In genomic region chr2:108925286-108925685, GRCh38 we compare ENCODE assay signal across 19 cellular contexts.
DNase-seq lines count a peak whose midpoint lies in the region; ATAC-seq and TF ChIP-seq lines count a peak whose summit lies in the region.
"Had no signal": no experiment of that assay in that cellular context is flagged by ENCODE, and none has a peak within 500 bp of the region (broad histone marks: within the 10 kb centered on the region; RNA-seq: fewer than 3 reads in every experiment).

No MANE protein-coding gene starts in this region.

- no peaks in the 10 kb centered on the region for H3K9me3 ChIP-seq in spleen
- H3K9me3 ChIP-seq: BLaER1 treated with 17β-estradiol and CSF1 and Interleukin-3, amounts not matched to agents 10 nM and 100 nM had no signal

- no peaks in the 10 kb centered on the region for H3K4me1 ChIP-seq in spleen

- no peak for ATAC-seq in activated CD8-positive, alpha-beta T cell treated with anti-CD3 and anti-CD28 coated beads for 36 hours

- CTCF ChIA-PET in activated naive CD4-positive, alpha-beta T cell treated with anti-CD3 and anti-CD28 coated beads, Interleukin-2, amount 10 ng/mL, durations not matched to agents 7 days and 5 days (lab: Charles Lee) = no interaction called here
- CTCF ChIA-PET in activated CD8-positive, alpha-beta T cell treated with anti-CD3 and anti-CD28 coated beads for 36 hours (lab: Charles Lee) = interaction anchor here (2.6 kb wide), 1 partner anchor 63 kb away, joined by 6 read pairs; no protein-coding TSS in a partner anchor

- peaks cover 3% of the 10 kb centered on the region for H3K4me1 Mint-ChIP-seq in activated naive CD4-positive, alpha-beta T cell treated with anti-CD3 and anti-CD28 coated beads, Interleukin-2, amount 10 ng/mL, durations not matched to agents 7 days and 5 days
- peaks cover 2% of the 10 kb centered on the region for H3K4me1 Mint-ChIP-seq in activated CD8-positive, alpha-beta T cell treated with anti-CD3 and anti-CD28 coated beads for 36 hours (ENCODE audit: low read depth)
- H3K4me1 Mint-ChIP-seq: B cell had no signal

- POLR2A ChIA-PET in activated CD8-positive, alpha-beta T cell treated with anti-CD3 and anti-CD28 coated beads for 36 hours (lab: Charles Lee) = interaction anchor here (0.6 kb wide), 2 partner anchors 342 to 633 kb away, joined by 3 to 4 read pairs; no protein-coding TSS in a partner anchor

- intact Hi-C loops in spleen (cut with DNase I; ENCODE audit: low total_unique reads) = no loop called here
- intact Hi-C loops in activated CD8-positive, alpha-beta T cell treated with anti-CD3 and anti-CD28 coated beads for 36 hours (cut with micrococcal nuclease) = no loop called here

- no peaks in the 10 kb centered on the region for H3K27me3 Mint-ChIP-seq in activated naive CD4-positive, alpha-beta T cell treated with anti-CD3 and anti-CD28 coated beads, Interleukin-2, amount 10 ng/mL, durations not matched to agents 7 days and 5 days
- no peaks in the 10 kb centered on the region for H3K27me3 Mint-ChIP-seq in activated CD8-positive, alpha-beta T cell treated with anti-CD3 and anti-CD28 coated beads for 36 hours
- H3K27me3 Mint-ChIP-seq: CD4-positive, CD25-positive, alpha-beta regulatory T cell had no signal

- H3K27ac Mint-ChIP-seq in activated naive CD4-positive, alpha-beta T cell treated with anti-CD3 and anti-CD28 coated beads, Interleukin-2, amount 10 ng/mL, durations not matched to agents 7 days and 5 days = no peak overlapping the region
- H3K27ac Mint-ChIP-seq in activated CD8-positive, alpha-beta T cell treated with anti-CD3 and anti-CD28 coated beads for 36 hours = no peak overlapping the region
- H3K27ac Mint-ChIP-seq: B cell; CD8-positive, alpha-beta memory T cell had no signal

- no peak overlapping the region for H3K4me3 Mint-ChIP-seq in activated naive CD4-positive, alpha-beta T cell treated with anti-CD3 and anti-CD28 coated beads, Interleukin-2, amount 10 ng/mL, durations not matched to agents 7 days and 5 days
- no peak overlapping the region for H3K4me3 Mint-ChIP-seq in activated CD8-positive, alpha-beta T cell treated with anti-CD3 and anti-CD28 coated beads for 36 hours
- H3K4me3 Mint-ChIP-seq: B cell; CD4-positive, CD25-positive, alpha-beta regulatory T cell; CD8-positive, alpha-beta memory T cell had no signal

- H3K36me3 ChIP-seq in H7 (replicated peaks; ENCODE audit: control insufficient read depth, insufficient read depth, low read length) (no peaks in the 10 kb centered on the region), spleen (no peaks in the 10 kb centered on the region)
- H3K36me3 ChIP-seq: BLaER1 treated with 17β-estradiol and CSF1 and Interleukin-3, amounts not matched to agents 10 nM and 100 nM had no signal

- 78 to 97% (median 91%) methylated on average over 2 to 6 of the region's 6 CpGs for WGBS in spleen, 5 donors

- no peaks in the 10 kb centered on the region for H3K9me3 Mint-ChIP-seq in activated naive CD4-positive, alpha-beta T cell treated with anti-CD3 and anti-CD28 coated beads, Interleukin-2, amount 10 ng/mL, durations not matched to agents 7 days and 5 days
- no peaks in the 10 kb centered on the region for H3K9me3 Mint-ChIP-seq in activated CD8-positive, alpha-beta T cell treated with anti-CD3 and anti-CD28 coated beads for 36 hours
- H3K9me3 Mint-ChIP-seq: CD4-positive, CD25-positive, alpha-beta regulatory T cell; CD8-positive, alpha-beta memory T cell had no signal

- peak; percentile 7 for DNase-seq in activated naive CD4-positive, alpha-beta T cell treated with anti-CD3 and anti-CD28 coated beads, Interleukin-2, amount 10 ng/mL, durations not matched to agents 7 days and 5 days
- no peak for DNase-seq in activated naive CD4-positive, alpha-beta T cell treated with anti-CD3 and anti-CD28 coated beads, Interleukin-2, amount 50 U/mL, for 16 hours
- DNase-seq in H7 (peak; percentile 8), mesenteric fat pad (ENCODE audit: low spot score) (peak; percentile 55), spleen (peak; percentile 65), DMS79 treated with DMSO at 0.1 percent for 48 hours (lab: John Stamatoyannopoulos, UW) (no peak), AG20443 (ENCODE audit: low spot score) (no peak)
- no peak for DNase-seq in activated CD8-positive, alpha-beta T cell treated with anti-CD3 and anti-CD28 coated beads for 36 hours
- DNase-seq: 8988T; CD4-positive, CD25-positive, alpha-beta regulatory T cell; CD8-positive, alpha-beta memory T cell; DMS 273 treated with DMSO at 0.1 percent for 48 hours; DMS53; GM23248; HCEC 1CT; IMR-90 had no signal

- H3K4me3 ChIP-seq in H7 (ENCODE audit: insufficient read depth, low read depth, low read length) (no peak overlapping the region), spleen (no peak overlapping the region)
- H3K4me3 ChIP-seq: BLaER1 treated with 17β-estradiol and CSF1 and Interleukin-3, amounts not matched to agents 10 nM and 100 nM; GM23248 had no signal

- no peak for TF ChIP-seq CTCF in spleen (IDR thresholded peaks at IDR 0.05 in 8 of 11, conservative IDR thresholded peaks at IDR 0.05 in 3 of 11)
- no peak for TF ChIP-seq CTCF in activated CD8-positive, alpha-beta T cell treated with anti-CD3 and anti-CD28 coated beads for 36 hours (IDR thresholded peaks at IDR 0.05)

- no peaks in the 10 kb centered on the region for H3K27me3 ChIP-seq in H7 (ENCODE audit: control insufficient read depth, insufficient read depth, low read length)
- H3K27me3 ChIP-seq in spleen (replicated peaks in 1 of 7) = no peaks in the 10 kb centered on the region
- H3K27me3 ChIP-seq: BLaER1 treated with 17β-estradiol and CSF1 and Interleukin-3, amounts not matched to agents 10 nM and 100 nM had no signal

- TF ChIP-seq POLR2A in spleen (IDR thresholded peaks at IDR 0.05) = no peak

- no peak overlapping the region for H3K27ac ChIP-seq in spleen
- H3K27ac ChIP-seq: BLaER1 treated with 17β-estradiol and CSF1 and Interleukin-3, amounts not matched to agents 10 nM and 100 nM; GM23248; HL-60 had no signal

- H3K36me3 Mint-ChIP-seq in activated naive CD4-positive, alpha-beta T cell treated with anti-CD3 and anti-CD28 coated beads, Interleukin-2, amount 10 ng/mL, durations not matched to agents 7 days and 5 days = no peaks in the 10 kb centered on the region
- no peaks in the 10 kb centered on the region for H3K36me3 Mint-ChIP-seq in activated CD8-positive, alpha-beta T cell treated with anti-CD3 and anti-CD28 coated beads for 36 hours (ENCODE audit: low read depth)
- H3K36me3 Mint-ChIP-seq: CD8-positive, alpha-beta memory T cell had no signal

Comparison
In these comparisons a context has a peak if more than half of its experiments do, and no peak if none do; other contexts are left out.
1. DNase-seq: peak in activated naive CD4-positive, alpha-beta T cell treated with anti-CD3 and anti-CD28 coated beads, Interleukin-2, amount 10 ng/mL, durations not matched to agents 7 days and 5 days (single experiment), H7 (single experiment), mesenteric fat pad (single experiment) and spleen (single experiment); none in activated naive CD4-positive, alpha-beta T cell treated with anti-CD3 and anti-CD28 coated beads, Interleukin-2, amount 50 U/mL, for 16 hours (single experiment), DMS79 treated with DMSO at 0.1 percent for 48 hours (single experiment), AG20443 (single experiment) and activated CD8-positive, alpha-beta T cell treated with anti-CD3 and anti-CD28 coated beads for 36 hours (single experiment).